In genomic region chr10:5089869-5090268, GRCh38 we compare ENCODE assay signal across 8 cellular contexts. TPM values are rescaled to one million over a fixed set of nuclear protein-coding genes. Genes with fewer than 3 reads are reported as not detected.
DNase-seq lines count a peak whose midpoint lies in the region; ATAC-seq, FAIRE-seq and TF ChIP-seq lines count a peak whose summit lies in the region.

No MANE protein-coding gene starts in this region.

- H4K8ac ChIP-seq in H1 (ENCODE audit: extremely low read depth, insufficient read depth, low read length) = no peak overlapping the region

- H4K20me1 ChIP-seq in H1 (replicated peaks in 1 of 2; ENCODE audit: control insufficient read depth in 1 of 2, insufficient read depth in 2 of 2, low read length in 2 of 2) = no peaks in the 10 kb centered on the region

- H2BK5ac ChIP-seq in H1 (ENCODE audit: low read depth, low read length) = no peak overlapping the region

- H3K23ac ChIP-seq in H1 (ENCODE audit: insufficient read length) = no peak overlapping the region

- H4K5ac ChIP-seq in H1 (ENCODE audit: insufficient read length, low read depth, low read length) = no peak overlapping the region

- CTCF ChIA-PET in H1 (lab: Charles Lee; ENCODE audit: partially characterized antibody) = interaction anchor here (0.7 to 3.2 kb wide), 22 partner anchors 9 to 529 kb away, joined by 3 to 28 read pairs (median 4); no protein-coding TSS in a partner anchor

- ATAC-seq in Right ventricle myocardium inferior = no peak

- no peak overlapping the region for H2BK12ac ChIP-seq in H1 (ENCODE audit: low read depth, low read length)

- H3K4me2 ChIP-seq in H1 (ENCODE audit: insufficient read depth in 1 of 2, low read depth in 2 of 2, low read length in 2 of 2) = no peak overlapping the region

- intact Hi-C loops in Right ventricle myocardium inferior (cut with DNase I) = loop anchor here (5.0 kb wide), 1 partner anchor 192 kb away; no protein-coding TSS in a partner anchor

- no peaks in the 10 kb centered on the region for H3K27me3 ChIP-seq in cardiac muscle cell
- no peaks in the 10 kb centered on the region for H3K27me3 ChIP-seq in H1 (replicated peaks in 1 of 4; ENCODE audit: control insufficient read depth in 3 of 4, extremely low read depth in 1 of 4, insufficient read depth in 3 of 4, low read length in 3 of 4)

- H3K36me3 ChIP-seq in cardiac muscle cell (no peaks in the 10 kb centered on the region), H1 (ENCODE audit: control insufficient read depth in 2 of 4, insufficient read depth in 4 of 4, low read length in 3 of 4) (no peaks in the 10 kb centered on the region)

- no peak overlapping the region for H2AK5ac ChIP-seq in H1 (ENCODE audit: low read depth, low read length)

- H3K14ac ChIP-seq in H1 (ENCODE audit: insufficient read length) = no peak overlapping the region

- TF ChIP-seq RAD21 in H1 (IDR thresholded peaks at IDR 0.05 in 1 of 2, conservative IDR thresholded peaks at IDR 0.05 in 1 of 2; ENCODE audit: low read depth in 2 of 2, low read length in 2 of 2) = peak; percentile 69 to 77

- H2BK20ac ChIP-seq in H1 (ENCODE audit: low read length) = no peak overlapping the region

- no peak for TF ChIP-seq EP300 in H1 (IDR thresholded peaks at IDR 0.05; ENCODE audit: borderline replicate concordance in 1 of 2, low read depth in 2 of 2, low read length in 2 of 2)

- DNase-seq in cardiac muscle cell (ENCODE audit: low read depth in 1 of 2, low spot score in 1 of 2) = peak in 1 of 2 donors; percentile 49
- no peak for DNase-seq in Right ventricle myocardium inferior (ENCODE audit: missing footprints)
- DNase-seq in NCI-H345 (lab: John Stamatoyannopoulos, UW) = peak; percentile 84
- no peak for DNase-seq in H1 (ENCODE audit: low read depth in 1 of 2, low spot score in 2 of 2)
- DNase-seq in NCI-H1105 (lab: John Stamatoyannopoulos, UW) = no peak
- DNase-seq in C1 segment of cervical spinal cord (lab: John Stamatoyannopoulos, UW) = no peak
- no peak for DNase-seq in coronary artery (ENCODE audit: low spot score)
- no peak for DNase-seq in globus pallidus (ENCODE audit: low spot score)

- peak; percentile 78 for FAIRE-seq in H1 (lab: Jason Lieb, UNC)

- no peak overlapping the region for H3K9ac ChIP-seq in H1 (replicated peaks in 1 of 4; ENCODE audit: extremely low read depth in 1 of 4, low read depth in 3 of 4, low read length in 3 of 4)

- H2BK120ac ChIP-seq in H1 (replicated peaks; ENCODE audit: low read depth, low read length) = no peak overlapping the region

- H3K4ac ChIP-seq in H1 (replicated peaks; ENCODE audit: insufficient read length, low read depth, low read length) = no peak overlapping the region

- no peak overlapping the region for H3K4me3 ChIP-seq in cardiac muscle cell
- no peak overlapping the region for H3K4me3 ChIP-seq in H1 (ENCODE audit: extremely low read depth in 1 of 4, insufficient read depth in 2 of 4, low read depth in 3 of 4, low read length in 4 of 4)
- no peak overlapping the region for H3K4me3 ChIP-seq in coronary artery

- TF ChIP-seq CTCF in cardiac muscle cell (IDR thresholded peaks at IDR 0.05; ENCODE audit: low read depth, low read length) = peak; percentile 51
- TF ChIP-seq CTCF in H1 (IDR thresholded peaks at IDR 0.05; ENCODE audit: control extremely low read depth in 1 of 3, insufficient read depth in 1 of 3, low read depth in 1 of 3, low read length in 3 of 3) = peak in 2 of 3 experiments; percentile 75 to 76; a peak in 3 of 4 replicates
- TF ChIP-seq CTCF in coronary artery (IDR thresholded peaks at IDR 0.05) = no peak

- no peak for TF ChIP-seq POLR2A in H1 (IDR thresholded peaks at IDR 0.05; ENCODE audit: control extremely low read depth in 1 of 2, low read depth in 2 of 2, low read length in 2 of 2)

- no peak overlapping the region for H2BK15ac ChIP-seq in H1 (ENCODE audit: low read length)

- H3K18ac ChIP-seq in H1 (ENCODE audit: extremely low read depth, low read length) = no peak overlapping the region

- H3K27ac ChIP-seq in cardiac muscle cell (no peak overlapping the region), H1 (ENCODE audit: low read depth, low read length) (no peak overlapping the region), coronary artery (no peak overlapping the region)

- H3K9me3 ChIP-seq in cardiac muscle cell (ENCODE audit: low read depth) (no peaks in the 10 kb centered on the region), H1 (ENCODE audit: insufficient read depth in 2 of 2, low read depth in 1 of 2, low read length in 1 of 2) (no peaks in the 10 kb centered on the region)

- H4K91ac ChIP-seq in H1 (replicated peaks; ENCODE audit: insufficient read length, low read length) = no peak overlapping the region

- H3K79me2 ChIP-seq in H1 (ENCODE audit: control insufficient read depth in 1 of 2, insufficient read depth in 2 of 2, low read length in 2 of 2) = no peaks in the 10 kb centered on the region

- POLR2A ChIA-PET in H1 (lab: Charles Lee; ENCODE audit: partially characterized antibody) = no interaction called here

- H3K4me1 ChIP-seq in cardiac muscle cell (ENCODE audit: low read depth) (no peaks in the 10 kb centered on the region), H1 (replicated peaks in 1 of 4; ENCODE audit: control insufficient read depth in 3 of 4, insufficient read depth in 4 of 4, low read length in 3 of 4) (peaks cover 0 to 6% (median 1%) of the 10 kb centered on the region in 4 experiments; a peak in 3 of 7 replicates)

- H3K23me2 ChIP-seq in H1 (ENCODE audit: low read depth, low read length) = no peaks in the 10 kb centered on the region

- H3K79me1 ChIP-seq in H1 (ENCODE audit: low read depth, low read length) = no peaks in the 10 kb centered on the region

- WGBS in H1 (ENCODE audit: extremely low coverage in 1 of 2, insufficient coverage in 1 of 2, insufficient read length in 1 of 2, insufficient replicate concordance in 2 of 2, low coverage in 1 of 2, low lambda C conversion rate in 2 of 2, missing lambda C conversion rate in 1 of 2), 2 experiments = 70% methylated on average over 4 of the region's 4 CpGs; no CpG with 5 or more reads in 1 of the 2 experiments

- peak overlapping the region; percentile 76; the same call in 1 of the 2 replicates for H2AFZ ChIP-seq in H1 (ENCODE audit: low read length)

- no peak overlapping the region for H3K56ac ChIP-seq in H1 (replicated peaks; ENCODE audit: insufficient read length, low read depth, low read length)

TF ChIP-seq in H1, 55 proteins besides CTCF, POLR2A, EP300 and RAD21:
- no peak for TF ChIP-seq RBBP5 (IDR thresholded peaks at IDR 0.05; ENCODE audit: borderline replicate concordance, low read depth, low read length)
TF ChIP-seq in H1: peak in this region for 0.

RNA-seq across cellular contexts. Expression of gene AKR1C3, which starts 4.3 kb away (rescaled TPM):
- total RNA-seq in cardiac muscle cell (3.0 and 7.7 TPM in 2 replicates), Right ventricle myocardium inferior (40.5 TPM)
- polyA plus RNA-seq in cardiac muscle cell (6.8 and 8.6 TPM in 2 replicates), H1 (2011; rRNA removed) (4.5 and 6.9 TPM in 2 replicates)
- total RNA-seq in H1 (2021; fragmentation: NEBNext Ultra II Directional; extraction: Animal tissue kit (Norgen Biotek cat#: 25700)) = 4.5 and 4.6 TPM in 2 replicates
- polyA plus RNA-seq in H1 (2011; cell fraction: cytosol; rRNA removed) = 5.5 TPM
- 4.7 TPM for polyA plus RNA-seq in H1 (2011; cell fraction: nucleus; rRNA removed)
- 4.0 to 6.2 TPM (median 5.2 TPM) in 4 replicates for polyA plus RNA-seq in H1 (2012, experiment 1 of 2)
- polyA plus RNA-seq in H1 (2012, experiment 2 of 2) = 0.83 TPM
- 7.5 TPM for polyA plus RNA-seq in H1 (2013, experiment 1 of 2)
- polyA plus RNA-seq in H1 (2013, experiment 2 of 2) = 6.7 TPM
- polyA minus RNA-seq in H1 (2011; rRNA and poly(A)+ RNA removed) = 2.8 and 3.0 TPM in 2 replicates
- polyA minus RNA-seq in H1 (2011; cell fraction: cytosol; rRNA and poly(A)+ RNA removed) = 4.9 TPM
- 6.9 TPM for polyA minus RNA-seq in H1 (2011; cell fraction: nucleus; rRNA and poly(A)+ RNA removed)
